In the genomic region with DNA sequence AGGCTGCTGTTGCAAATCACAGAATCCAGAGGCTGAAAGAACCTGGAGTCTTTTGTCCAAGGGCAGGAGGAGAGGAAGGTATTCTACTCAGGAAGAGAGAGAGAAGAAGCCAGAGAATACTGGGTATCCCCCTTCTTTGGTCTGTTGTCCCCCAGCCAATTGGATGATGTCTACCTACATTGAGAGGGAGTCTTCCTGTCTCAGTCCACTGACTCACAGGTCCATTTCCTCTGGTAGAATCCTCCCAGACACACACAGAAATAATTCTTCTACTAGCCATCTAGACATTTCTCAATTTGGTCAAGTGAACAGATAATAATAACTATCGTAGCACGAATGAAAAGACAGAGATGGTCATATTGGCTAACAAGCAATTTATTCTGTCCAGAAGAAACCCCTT, we compare ENCODE assay signal across 32 cellular contexts.
"Had no signal": no experiment of that assay in that cellular context is flagged by ENCODE, and none has a peak within 500 bp of the region (broad histone marks: within the 10 kb centered on the region; RNA-seq: fewer than 3 reads in every experiment).

No MANE protein-coding gene starts in this region.

- H3K4me3 Mint-ChIP-seq: dendritic cell treated with granulocyte-macrophage colony-stimulating factor and Interleukin-4, amounts not matched to agents 40 ng/mL and 50 ng/mL, for 4 days; endodermal cell; immature natural killer cell; mesothelial cell of epicardium; natural killer cell treated with Interleukin-12 subunit alpha and Interleukin-12 subunit beta and Interleukin-15 and Interleukin-18, amount 100 ng/mL, for 72 hours; neural crest cell; stimulated activated memory B cell treated with anti-CD40 and anti-IgM and Interleukin-4, amounts not matched to agents 10 μg/mL and 1 μg/mL and 100 μg/mL, for 72 hours had no signal

- H3K79me2 ChIP-seq: parathyroid adenoma had no signal

- H3K27ac Mint-ChIP-seq: dendritic cell treated with granulocyte-macrophage colony-stimulating factor and Interleukin-4, amounts not matched to agents 40 ng/mL and 50 ng/mL, for 4 days; endodermal cell; immature natural killer cell; mesothelial cell of epicardium; naive B cell; natural killer cell treated with Interleukin-12 subunit alpha and Interleukin-12 subunit beta and Interleukin-15 and Interleukin-18, amount 100 ng/mL, for 72 hours; stimulated activated memory B cell treated with anti-CD40 and anti-IgM and Interleukin-4, amounts not matched to agents 10 μg/mL and 1 μg/mL and 100 μg/mL, for 72 hours had no signal

- H3K36me3 ChIP-seq: colonic mucosa, neutrophil, prostate gland, right atrium auricular region, tibial nerve, upper lobe of left lung had no signal

- H3K9me3 ChIP-seq: colonic mucosa, mucosa of descending colon, neutrophil, prostate gland, right atrium auricular region, testis, tibial nerve, upper lobe of left lung had no signal

- DNase-seq: colonic mucosa; effector CD8-positive, alpha-beta T cell; endodermal cell; hypothalamus; immature natural killer cell; islet precursor cell; mesenchymal stem cell; mucosa of descending colon; naive B cell; stimulated activated CD4-positive, alpha-beta T cell treated with anti-CD3 and anti-CD28 coated beads, Interleukin-12 subunit alpha, Interleukin-12 subunit beta, amount 100 ng/mL, for 4 hours; stimulated activated CD4-positive, alpha-beta T cell treated with anti-CD3 and anti-CD28 coated beads, Interleukin-2, amount 100 ng/mL, for 24 hours; stimulated activated CD4-positive, alpha-beta T cell treated with anti-CD3 and anti-CD28 coated beads, Interleukin-4, amount 100 ng/mL, for 24 hours; stimulated activated naive CD8-positive, alpha-beta T cell treated with anti-CD3 and anti-CD28 coated beads, Interleukin-15, Interleukin-2, amounts not matched to agents 100 U/mL and 50 U/mL, for 24 hours; substantia nigra; testis; upper lobe of left lung had no signal

- H3K4me3 ChIP-seq: colonic mucosa, lung, mucosa of descending colon, prostate gland, right atrium auricular region, smooth muscle cell, testis, tibial nerve, upper lobe of left lung had no signal

- H3K27ac ChIP-seq: colonic mucosa, epithelial cell of prostate, neutrophil, parathyroid adenoma, prostate gland, right atrium auricular region, testis, tibial nerve, upper lobe of left lung had no signal

- H3K4me2 ChIP-seq: smooth muscle cell had no signal

- H3K36me3 Mint-ChIP-seq: immature natural killer cell; mesothelial cell of epicardium; naive B cell; natural killer cell treated with Interleukin-12 subunit alpha and Interleukin-12 subunit beta and Interleukin-15 and Interleukin-18, amount 100 ng/mL, for 72 hours; stimulated activated memory B cell treated with anti-CD40 and anti-IgM and Interleukin-4, amounts not matched to agents 10 μg/mL and 1 μg/mL and 100 μg/mL, for 72 hours had no signal

- H3K4me1 ChIP-seq: colonic mucosa, parathyroid adenoma, prostate gland, right atrium auricular region, testis, tibial nerve had no signal

- H3K9me3 Mint-ChIP-seq: dendritic cell treated with granulocyte-macrophage colony-stimulating factor and Interleukin-4, amounts not matched to agents 40 ng/mL and 50 ng/mL, for 4 days; endodermal cell; immature natural killer cell; natural killer cell treated with Interleukin-12 subunit alpha and Interleukin-12 subunit beta and Interleukin-15 and Interleukin-18, amount 100 ng/mL, for 72 hours; neural crest cell; stimulated activated memory B cell treated with anti-CD40 and anti-IgM and Interleukin-4, amounts not matched to agents 10 μg/mL and 1 μg/mL and 100 μg/mL, for 72 hours had no signal

- H3K4me1 Mint-ChIP-seq: immature natural killer cell; naive B cell; neural crest cell; stimulated activated memory B cell treated with anti-CD40 and anti-IgM and Interleukin-4, amounts not matched to agents 10 μg/mL and 1 μg/mL and 100 μg/mL, for 72 hours had no signal

- ATAC-seq: esophagus mucosa; left lobe of liver; mucosa of descending colon; natural killer cell treated with Interleukin-12 subunit alpha and Interleukin-12 subunit beta and Interleukin-15 and Interleukin-18, amount 100 ng/mL, for 72 hours; sciatic nerve; stimulated activated memory B cell treated with anti-CD40 and anti-IgM and Interleukin-4, amounts not matched to agents 10 μg/mL and 1 μg/mL and 100 μg/mL, for 72 hours; stimulated activated naive CD8-positive, alpha-beta T cell treated with anti-CD3 and anti-CD28 coated beads, Interleukin-15, Interleukin-2, amounts not matched to agents 100 U/mL and 50 U/mL, for 24 hours had no signal

- H3K9ac ChIP-seq: parathyroid adenoma had no signal

- H2AFZ ChIP-seq: parathyroid adenoma had no signal

- H3K27me3 ChIP-seq: colonic mucosa, neutrophil, right atrium auricular region, testis, tibial nerve, upper lobe of left lung had no signal
